Comparison of ENCODE assay signal across 2 cellular contexts in the genomic region with DNA sequence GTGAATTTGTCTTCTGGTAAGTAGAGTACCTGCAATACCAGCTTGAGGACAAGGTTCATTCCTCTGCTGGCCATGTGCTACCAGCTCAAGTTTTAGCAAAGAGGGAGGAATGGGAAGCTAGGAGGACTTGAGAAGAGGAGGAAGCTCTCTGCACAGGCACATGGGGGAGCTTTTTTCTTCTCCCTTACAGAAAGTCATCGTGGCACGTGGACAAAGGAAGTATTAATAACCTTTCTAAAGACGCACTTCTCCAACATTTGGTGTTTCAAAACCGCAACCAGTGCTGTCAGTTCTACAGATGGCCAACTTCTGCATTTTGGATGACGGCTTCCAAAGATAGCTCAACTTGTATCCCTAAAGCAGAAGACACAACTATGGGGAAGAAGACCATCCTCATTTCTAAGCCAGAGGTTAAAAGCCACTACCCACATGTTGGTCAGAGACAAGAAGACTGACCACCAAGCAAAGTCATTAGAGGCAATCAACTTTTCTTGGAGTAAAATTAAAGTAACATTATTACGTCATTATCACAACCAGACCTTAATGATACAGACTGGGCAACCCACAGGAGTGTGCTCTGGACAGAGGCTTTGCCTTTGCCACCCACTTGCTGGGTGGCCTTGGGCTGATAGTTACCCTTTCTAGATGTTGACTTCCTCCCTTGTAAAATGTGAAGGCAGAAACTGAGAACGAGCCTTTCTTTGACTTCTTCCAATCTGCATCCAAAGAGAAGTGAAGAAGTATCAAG.
TF ChIP-seq lines count a peak whose summit lies in the region.

No MANE protein-coding gene starts in this region.

TF ChIP-seq in GM12891, 5 proteins besides CTCF, POLR2A, EP300 and RAD21:
- TF ChIP-seq PAX5 (IDR thresholded peaks at IDR 0.05; ENCODE audit: insufficient read depth, low read length, severe bottlenecking) (no peak), SPI1 (IDR thresholded peaks at IDR 0.05; ENCODE audit: low read depth, low read length) (peak; percentile 84)
TF ChIP-seq in GM12891: peak in this region for 1.

TF ChIP-seq in GM12878, 131 proteins besides CTCF, POLR2A, EP300 and RAD21 (continues in another document):
- TF ChIP-seq IKZF2 (IDR thresholded peaks at IDR 0.05) (peak; percentile 71 to 74), ZBTB40 (IDR thresholded peaks at IDR 0.05; ENCODE audit: borderline replicate concordance) (no peak), KDM1A (IDR thresholded peaks at IDR 0.05; ENCODE audit: borderline replicate concordance) (no peak), BHLHE40 (IDR thresholded peaks at IDR 0.05; ENCODE audit: borderline replicate concordance in 1 of 2, low read depth in 2 of 2, low read length in 1 of 2) (peak; percentile 77 to 78), CBFB (IDR thresholded peaks at IDR 0.05; ENCODE audit: low read depth) (no peak), TCF12 (IDR thresholded peaks at IDR 0.05; ENCODE audit: low read depth, low read length) (0 out of 2 replicates have a peak, but pooled peaks have one; percentile 71), PAX5 (IDR thresholded peaks at IDR 0.05; ENCODE audit: borderline replicate concordance, low read depth, low read length) (peak; percentile 58), CBX5 (IDR thresholded peaks at IDR 0.05; ENCODE audit: low read depth) (no peak), NFIC (IDR thresholded peaks at IDR 0.05; ENCODE audit: low read depth, low read length) (peak; percentile 70; the same call in 1 of the 2 replicates), IRF5 (IDR thresholded peaks at IDR 0.05; ENCODE audit: borderline replicate concordance) (no peak), EED (IDR thresholded peaks at IDR 0.05; ENCODE audit: low read depth) (peak; percentile 79), TCF3 (IDR thresholded peaks at IDR 0.05; ENCODE audit: borderline replicate concordance, insufficient read depth, low read depth, low read length) (peak; percentile 56; the same call in 1 of the 2 replicates), NR2C1 (IDR thresholded peaks at IDR 0.05) (no peak), JUNB (IDR thresholded peaks at IDR 0.05) (0 out of 2 replicates have a peak, but pooled peaks have one; percentile 6), MTA3 (IDR thresholded peaks at IDR 0.05; ENCODE audit: borderline replicate concordance, low read length) (no peak; the same call in 1 of the 2 replicates), MXI1 (IDR thresholded peaks at IDR 0.05; ENCODE audit: low read depth, low read length) (0 out of 2 replicates have a peak, but pooled peaks have one; percentile 18), ATF2 (IDR thresholded peaks at IDR 0.05; ENCODE audit: low read length) (peak; percentile 67), STAT1 (conservative IDR thresholded peaks at IDR 0.05) (no peak), IRF4 (IDR thresholded peaks at IDR 0.05; ENCODE audit: low read depth, low read length) (no peak), CREB1 (IDR thresholded peaks at IDR 0.05; ENCODE audit: low read depth) (0 out of 2 replicates have a peak, but pooled peaks have one; percentile 13), EGR1 (IDR thresholded peaks at IDR 0.05; ENCODE audit: borderline replicate concordance in 1 of 2, low read depth in 2 of 2, low read length in 2 of 2) (no peak), RUNX3 (IDR thresholded peaks at IDR 0.05; ENCODE audit: low read length) (peak; percentile 96), RB1 (IDR thresholded peaks at IDR 0.05; ENCODE audit: borderline replicate concordance) (no peak), SMC3 (IDR thresholded peaks at IDR 0.05; ENCODE audit: borderline replicate concordance, low read length) (peak; percentile 16; the same call in 1 of the 2 replicates), NR2F1 (conservative IDR thresholded peaks at IDR 0.05) (peak; percentile 53; the same call in 1 of the 2 replicates), RCOR1 (conservative IDR thresholded peaks at IDR 0.05; ENCODE audit: low read depth, low read length) (no peak), SPI1 (IDR thresholded peaks at IDR 0.05; ENCODE audit: borderline replicate concordance, insufficient read depth, low read depth, low read length) (peak; percentile 73), DPF2 (IDR thresholded peaks at IDR 0.05) (no peak), TBL1XR1 (IDR thresholded peaks at IDR 0.05; ENCODE audit: low read depth, low read length) (no peak), IKZF1 (conservative IDR thresholded peaks at IDR 0.05) (peak; percentile 50), ATF7 (IDR thresholded peaks at IDR 0.05; ENCODE audit: low read depth) (peak; percentile 88), MEF2A (IDR thresholded peaks at IDR 0.05; ENCODE audit: insufficient read depth, low read depth, low read length) (peak; percentile 85), ZNF384 (IDR thresholded peaks at IDR 0.05; ENCODE audit: borderline replicate concordance, low read depth, low read length) (no peak), MTA2 (IDR thresholded peaks at IDR 0.05; ENCODE audit: low read depth) (peak; percentile 63; the same call in 1 of the 2 replicates), CHD4 (IDR thresholded peaks at IDR 0.05) (no peak), RAD51 (IDR thresholded peaks at IDR 0.05) (peak; percentile 32; the same call in 1 of the 2 replicates)
- TF ChIP-seq, protein P1, sequence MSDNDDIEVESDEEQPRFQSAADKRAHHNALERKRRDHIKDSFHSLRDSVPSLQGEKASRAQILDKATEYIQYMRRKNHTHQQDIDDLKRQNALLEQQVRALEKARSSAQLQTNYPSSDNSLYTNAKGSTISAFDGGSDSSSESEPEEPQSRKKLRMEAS (IDR thresholded peaks at IDR 0.05; ENCODE audit: low read depth, low read length) = no peak
- TF ChIP-seq, protein P2, sequence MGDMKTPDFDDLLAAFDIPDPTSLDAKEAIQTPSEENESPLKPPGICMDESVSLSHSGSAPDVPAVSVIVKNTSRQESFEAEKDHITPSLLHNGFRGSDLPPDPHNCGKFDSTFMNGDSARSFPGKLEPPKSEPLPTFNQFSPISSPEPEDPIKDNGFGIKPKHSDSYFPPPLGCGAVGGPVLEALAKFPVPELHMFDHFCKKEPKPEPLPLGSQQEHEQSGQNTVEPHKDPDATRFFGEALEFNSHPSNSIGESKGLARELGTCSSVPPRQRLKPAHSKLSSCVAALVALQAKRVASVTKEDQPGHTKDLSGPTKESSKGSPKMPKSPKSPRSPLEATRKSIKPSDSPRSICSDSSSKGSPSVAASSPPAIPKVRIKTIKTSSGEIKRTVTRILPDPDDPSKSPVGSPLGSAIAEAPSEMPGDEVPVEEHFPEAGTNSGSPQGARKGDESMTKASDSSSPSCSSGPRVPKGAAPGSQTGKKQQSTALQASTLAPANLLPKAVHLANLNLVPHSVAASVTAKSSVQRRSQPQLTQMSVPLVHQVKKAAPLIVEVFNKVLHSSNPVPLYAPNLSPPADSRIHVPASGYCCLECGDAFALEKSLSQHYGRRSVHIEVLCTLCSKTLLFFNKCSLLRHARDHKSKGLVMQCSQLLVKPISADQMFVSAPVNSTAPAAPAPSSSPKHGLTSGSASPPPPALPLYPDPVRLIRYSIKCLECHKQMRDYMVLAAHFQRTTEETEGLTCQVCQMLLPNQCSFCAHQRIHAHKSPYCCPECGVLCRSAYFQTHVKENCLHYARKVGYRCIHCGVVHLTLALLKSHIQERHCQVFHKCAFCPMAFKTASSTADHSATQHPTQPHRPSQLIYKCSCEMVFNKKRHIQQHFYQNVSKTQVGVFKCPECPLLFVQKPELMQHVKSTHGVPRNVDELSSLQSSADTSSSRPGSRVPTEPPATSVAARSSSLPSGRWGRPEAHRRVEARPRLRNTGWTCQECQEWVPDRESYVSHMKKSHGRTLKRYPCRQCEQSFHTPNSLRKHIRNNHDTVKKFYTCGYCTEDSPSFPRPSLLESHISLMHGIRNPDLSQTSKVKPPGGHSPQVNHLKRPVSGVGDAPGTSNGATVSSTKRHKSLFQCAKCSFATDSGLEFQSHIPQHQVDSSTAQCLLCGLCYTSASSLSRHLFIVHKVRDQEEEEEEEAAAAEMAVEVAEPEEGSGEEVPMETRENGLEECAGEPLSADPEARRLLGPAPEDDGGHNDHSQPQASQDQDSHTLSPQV (IDR thresholded peaks at IDR 0.05) = no peak
- TF ChIP-seq, protein P3, sequence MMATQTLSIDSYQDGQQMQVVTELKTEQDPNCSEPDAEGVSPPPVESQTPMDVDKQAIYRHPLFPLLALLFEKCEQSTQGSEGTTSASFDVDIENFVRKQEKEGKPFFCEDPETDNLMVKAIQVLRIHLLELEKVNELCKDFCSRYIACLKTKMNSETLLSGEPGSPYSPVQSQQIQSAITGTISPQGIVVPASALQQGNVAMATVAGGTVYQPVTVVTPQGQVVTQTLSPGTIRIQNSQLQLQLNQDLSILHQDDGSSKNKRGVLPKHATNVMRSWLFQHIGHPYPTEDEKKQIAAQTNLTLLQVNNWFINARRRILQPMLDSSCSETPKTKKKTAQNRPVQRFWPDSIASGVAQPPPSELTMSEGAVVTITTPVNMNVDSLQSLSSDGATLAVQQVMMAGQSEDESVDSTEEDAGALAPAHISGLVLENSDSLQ (IDR thresholded peaks at IDR 0.05) = 0 out of 2 replicates have a peak, but pooled peaks have one; percentile 20
- TF ChIP-seq, protein P4, sequence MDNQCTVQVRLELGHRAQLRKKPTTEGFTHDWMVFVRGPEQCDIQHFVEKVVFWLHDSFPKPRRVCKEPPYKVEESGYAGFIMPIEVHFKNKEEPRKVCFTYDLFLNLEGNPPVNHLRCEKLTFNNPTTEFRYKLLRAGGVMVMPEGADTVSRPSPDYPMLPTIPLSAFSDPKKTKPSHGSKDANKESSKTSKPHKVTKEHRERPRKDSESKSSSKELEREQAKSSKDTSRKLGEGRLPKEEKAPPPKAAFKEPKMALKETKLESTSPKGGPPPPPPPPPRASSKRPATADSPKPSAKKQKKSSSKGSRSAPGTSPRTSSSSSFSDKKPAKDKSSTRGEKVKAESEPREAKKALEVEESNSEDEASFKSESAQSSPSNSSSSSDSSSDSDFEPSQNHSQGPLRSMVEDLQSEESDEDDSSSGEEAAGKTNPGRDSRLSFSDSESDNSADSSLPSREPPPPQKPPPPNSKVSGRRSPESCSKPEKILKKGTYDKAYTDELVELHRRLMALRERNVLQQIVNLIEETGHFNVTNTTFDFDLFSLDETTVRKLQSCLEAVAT (IDR thresholded peaks at IDR 0.05) = no peak
- TF ChIP-seq, protein P5, sequence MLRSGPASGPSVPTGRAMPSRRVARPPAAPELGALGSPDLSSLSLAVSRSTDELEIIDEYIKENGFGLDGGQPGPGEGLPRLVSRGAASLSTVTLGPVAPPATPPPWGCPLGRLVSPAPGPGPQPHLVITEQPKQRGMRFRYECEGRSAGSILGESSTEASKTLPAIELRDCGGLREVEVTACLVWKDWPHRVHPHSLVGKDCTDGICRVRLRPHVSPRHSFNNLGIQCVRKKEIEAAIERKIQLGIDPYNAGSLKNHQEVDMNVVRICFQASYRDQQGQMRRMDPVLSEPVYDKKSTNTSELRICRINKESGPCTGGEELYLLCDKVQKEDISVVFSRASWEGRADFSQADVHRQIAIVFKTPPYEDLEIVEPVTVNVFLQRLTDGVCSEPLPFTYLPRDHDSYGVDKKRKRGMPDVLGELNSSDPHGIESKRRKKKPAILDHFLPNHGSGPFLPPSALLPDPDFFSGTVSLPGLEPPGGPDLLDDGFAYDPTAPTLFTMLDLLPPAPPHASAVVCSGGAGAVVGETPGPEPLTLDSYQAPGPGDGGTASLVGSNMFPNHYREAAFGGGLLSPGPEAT (IDR thresholded peaks at IDR 0.05; ENCODE audit: low read depth) = no peak
